28 cellular contexts compared by ENCODE assay signal in genomic region chr6:77401231-77401630, GRCh38.
"Had no signal": no experiment of that assay in that cellular context is flagged by ENCODE, and none has a peak within 500 bp of the region (broad histone marks: within the 10 kb centered on the region; RNA-seq: fewer than 3 reads in every experiment).

No MANE protein-coding gene starts in this region.

- H3K9me2 ChIP-seq: SK-N-SH had no signal

- H3K27me3 ChIP-seq: ascending aorta, body of pancreas, cardiac muscle cell, SJCRH30 had no signal

- H3K27ac ChIP-seq: ascending aorta, body of pancreas, cardiac muscle cell, RWPE1, SJCRH30, VCaP had no signal

- DNase-seq: activated CD4-positive, alpha-beta T cell treated with anti-CD3 and anti-CD28 coated beads, Interleukin-2, amount 50 U/mL, for 1 hour; activated CD4-positive, CD25-positive, alpha-beta regulatory T cell; activated CD8-positive, alpha-beta memory T cell treated with anti-CD3 and anti-CD28 coated beads, Interleukin-2, amount 50 U/mL, for 4 hours; activated CD8-positive, alpha-beta T cell treated with anti-CD3 and anti-CD28 coated beads for 36 hours; activated gamma-delta T cell treated with Interleukin-2 at 50 U/mL for 16 hours; activated naive CD4-positive, alpha-beta T cell treated with anti-CD3 and anti-CD28 coated beads, Interleukin-2, amount 10 ng/mL, durations not matched to agents 7 days and 5 days; activated naive CD8-positive, alpha-beta T cell treated with anti-CD3 and anti-CD28 coated beads, Interleukin-2, amount 10 ng/mL, durations not matched to agents 7 days and 5 days; activated T-cell treated with anti-CD3 and anti-CD28 coated beads, Interleukin-2, amount 50 U/mL, for 72 hours; amniotic stem cell; body of pancreas; MM.1S; NCI-H1105; NCI-H1436; NCI-H1694 treated with DMSO at 0.1 percent for 48 hours; NCI-H2029 treated with DMSO at 0.1 percent for 48 hours; NCI-H345; NCI-H510A; NCI-H526 treated with DMSO at 0.1 percent for 48 hours; NCI-H82; Right ventricle myocardium superior; SJCRH30; SK-N-SH; T-helper 1 cell had no signal

- H3K4me3 Mint-ChIP-seq: activated CD8-positive, alpha-beta T cell treated with anti-CD3 and anti-CD28 coated beads for 36 hours; activated naive CD4-positive, alpha-beta T cell treated with anti-CD3 and anti-CD28 coated beads, Interleukin-2, amount 10 ng/mL, durations not matched to agents 7 days and 5 days; activated naive CD8-positive, alpha-beta T cell treated with anti-CD3 and anti-CD28 coated beads, Interleukin-2, amount 10 ng/mL, durations not matched to agents 7 days and 5 days; activated T-cell treated with anti-CD3 and anti-CD28 coated beads, Interleukin-2, amount 50 U/mL, for 72 hours had no signal

- H3K36me3 Mint-ChIP-seq: activated naive CD4-positive, alpha-beta T cell treated with anti-CD3 and anti-CD28 coated beads, Interleukin-2, amount 10 ng/mL, durations not matched to agents 7 days and 5 days; activated naive CD8-positive, alpha-beta T cell treated with anti-CD3 and anti-CD28 coated beads, Interleukin-2, amount 10 ng/mL, durations not matched to agents 7 days and 5 days had no signal

- H3K36me3 ChIP-seq: ascending aorta, cardiac muscle cell, SJCRH30 had no signal

- H3K4me3 ChIP-seq: ascending aorta, body of pancreas, cardiac muscle cell, SJCRH30 had no signal

- H3K4me2 ChIP-seq: SK-N-SH had no signal

- ATAC-seq: activated CD8-positive, alpha-beta T cell treated with anti-CD3 and anti-CD28 coated beads for 36 hours; activated T-cell treated with anti-CD3 and anti-CD28 coated beads, Interleukin-2, amount 50 U/mL, for 72 hours; body of pancreas had no signal

- H3K4me1 ChIP-seq: ascending aorta, body of pancreas, SJCRH30 had no signal

- H3K27ac Mint-ChIP-seq: activated CD8-positive, alpha-beta T cell treated with anti-CD3 and anti-CD28 coated beads for 36 hours; activated naive CD4-positive, alpha-beta T cell treated with anti-CD3 and anti-CD28 coated beads, Interleukin-2, amount 10 ng/mL, durations not matched to agents 7 days and 5 days; activated naive CD8-positive, alpha-beta T cell treated with anti-CD3 and anti-CD28 coated beads, Interleukin-2, amount 10 ng/mL, durations not matched to agents 7 days and 5 days; activated T-cell treated with anti-CD3 and anti-CD28 coated beads, Interleukin-2, amount 50 U/mL, for 72 hours; activated T-helper 2 cell treated with anti-CD3 and anti-CD28 coated beads, Interferon-gamma antibody, Interleukin-2, Interleukin-4, amounts not matched to agents 10 μg/mL and 5 μg/mL and 100 μg/mL, durations not matched to agents 14 hours and 24 hours and 36 hours had no signal

- H3K4me1 Mint-ChIP-seq: activated naive CD4-positive, alpha-beta T cell treated with anti-CD3 and anti-CD28 coated beads, Interleukin-2, amount 10 ng/mL, durations not matched to agents 7 days and 5 days; activated naive CD8-positive, alpha-beta T cell treated with anti-CD3 and anti-CD28 coated beads, Interleukin-2, amount 10 ng/mL, durations not matched to agents 7 days and 5 days had no signal

- H3K9ac ChIP-seq: SK-N-SH had no signal

- H3K27me3 Mint-ChIP-seq: activated CD8-positive, alpha-beta T cell treated with anti-CD3 and anti-CD28 coated beads for 36 hours; activated naive CD4-positive, alpha-beta T cell treated with anti-CD3 and anti-CD28 coated beads, Interleukin-2, amount 10 ng/mL, durations not matched to agents 7 days and 5 days; activated naive CD8-positive, alpha-beta T cell treated with anti-CD3 and anti-CD28 coated beads, Interleukin-2, amount 10 ng/mL, durations not matched to agents 7 days and 5 days had no signal

- H3K9me3 Mint-ChIP-seq: activated CD8-positive, alpha-beta T cell treated with anti-CD3 and anti-CD28 coated beads for 36 hours; activated naive CD8-positive, alpha-beta T cell treated with anti-CD3 and anti-CD28 coated beads, Interleukin-2, amount 10 ng/mL, durations not matched to agents 7 days and 5 days had no signal

- H3K9me3 ChIP-seq: ascending aorta, body of pancreas, SJCRH30, SK-N-SH had no signal
